8 cellular contexts compared by ENCODE assay signal in the genomic region with DNA sequence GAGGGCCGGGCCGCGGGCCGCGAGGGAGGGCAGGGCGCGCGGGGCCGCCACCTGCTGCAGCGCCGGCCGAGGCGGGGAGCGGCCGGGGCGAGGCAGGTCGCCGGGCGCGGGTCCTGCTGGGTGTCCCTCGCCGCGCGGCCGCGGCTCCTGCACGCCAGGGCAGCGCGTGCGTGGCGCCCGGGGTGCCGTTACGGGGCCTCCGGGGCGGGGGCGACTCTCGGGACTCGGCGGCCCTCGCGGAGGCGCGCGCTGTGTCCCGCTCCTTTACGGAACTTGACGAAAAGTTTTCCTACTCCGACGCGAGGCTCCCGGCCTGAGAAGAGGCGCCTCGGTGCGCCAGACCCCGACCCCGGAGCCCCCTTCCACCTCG. TPM values are rescaled to one million over a fixed set of nuclear protein-coding genes. Genes with fewer than 3 reads are reported as not detected.
DNase-seq lines count a peak whose midpoint lies in the region; ATAC-seq, FAIRE-seq and TF ChIP-seq lines count a peak whose summit lies in the region.

No MANE protein-coding gene starts in this region.

- H3K9me3 ChIP-seq in fibroblast of lung (ENCODE audit: control insufficient read depth, insufficient read depth, low read depth, low read length) (no peaks in the 10 kb centered on the region), pancreas (no peaks in the 10 kb centered on the region)

- H3K27ac Mint-ChIP-seq in WTC11: no peak overlapping the region

- H2AFZ ChIP-seq in ACC112 (ENCODE audit: low read length, unreplicated experiment) (peak overlapping the region; percentile 78), fibroblast of lung (ENCODE audit: low read length) (no peak overlapping the region)

- peaks cover 33% of the 10 kb centered on the region for H3K4me1 Mint-ChIP-seq in WTC11

- H3K4me3 ChIP-seq in ACC112 (ENCODE audit: low read depth, low read length) (peak overlapping the region; percentile 95), fibroblast of lung (replicated peaks in 1 of 4; ENCODE audit: control extremely low read depth in 1 of 4, insufficient read depth in 1 of 4, low read depth in 3 of 4, low read length in 4 of 4) (peak overlapping the region; percentile 50 to 78 (median 56)), pancreas (peak overlapping the region; percentile 69 to 85 (median 75))

- H3K4me1 ChIP-seq in ACC112 (ENCODE audit: control insufficient read depth, insufficient read depth, low read length, unreplicated experiment) (peaks cover 15% of the 10 kb centered on the region), fibroblast of lung (ENCODE audit: control insufficient read depth, extremely low read depth, insufficient read depth, low read length) (peaks cover 8% of the 10 kb centered on the region), pancreas (peaks cover 4 to 16% (median 5%) of the 10 kb centered on the region in 3 donors)

- H3K27ac ChIP-seq in ACC112 (ENCODE audit: low read depth, low read length) (no peak overlapping the region), fibroblast of lung (ENCODE audit: insufficient read depth, low read length) (no peak overlapping the region), pancreas (peak overlapping the region in 2 of 4 donors; percentile 99 to 100)

- TF ChIP-seq CTCF in WTC11 (IDR thresholded peaks at IDR 0.05) (no peak), fibroblast of lung (conservative IDR thresholded peaks at IDR 0.05 in 1 of 2, IDR thresholded peaks at IDR 0.05 in 1 of 2; ENCODE audit: low read depth in 1 of 2, low read length in 2 of 2) (no peak), pancreas (IDR thresholded peaks at IDR 0.05) (no peak), D721Med (IDR thresholded peaks at IDR 0.05; ENCODE audit: insufficient read depth, missing control alignments) (no peak)

- no peaks in the 10 kb centered on the region for H4K20me1 ChIP-seq in fibroblast of lung (ENCODE audit: control insufficient read depth, extremely low read depth, insufficient read depth, low read length)

- no peak for FAIRE-seq in pancreas (lab: Jason Lieb, UNC)
- FAIRE-seq in D721Med (lab: Jason Lieb, UNC): no peak

- intact Hi-C loops in pancreas (cut with DNase I): loop anchor here in 1 of 3 donors (10.0 kb wide), 1 partner anchor 165 kb away; no protein-coding TSS in a partner anchor

- 0 to 1% methylated on average over 38 to 58 of the region's 58 CpGs for WGBS in pancreas, 2 donors

- POLR2A ChIA-PET in WTC11 (lab: Charles Lee): interaction anchor here (0.6 to 1.6 kb wide), 6 partner anchors 9 to 158 kb away, joined by 3 to 6 read pairs (median 4); partner anchors contain the start of gene GRPEL1

- no peaks in the 10 kb centered on the region for H3K9me3 Mint-ChIP-seq in WTC11

- H3K79me2 ChIP-seq in ACC112 (ENCODE audit: control insufficient read depth, insufficient read depth, low read length, unreplicated experiment) (peaks cover 13% of the 10 kb centered on the region), fibroblast of lung (ENCODE audit: control insufficient read depth, insufficient read depth, low read length) (no peaks in the 10 kb centered on the region)

- H3K27me3 ChIP-seq in ACC112 (ENCODE audit: insufficient read depth, low read length) (0 out of 2 replicates have a peak, but pooled peaks cover 6% of the 10 kb centered on the region), fibroblast of lung (ENCODE audit: control insufficient read depth, insufficient read depth, low read length) (peaks cover 2% of the 10 kb centered on the region), pancreas (no peaks in the 10 kb centered on the region)

- peak; percentile 38 for ATAC-seq in GM18907 (IDR thresholded peaks at IDR 0.05; ENCODE audit: unreplicated experiment)
- ATAC-seq in HG03103 (IDR thresholded peaks at IDR 0.05; ENCODE audit: low read depth, unreplicated experiment): peak; percentile 24
- ATAC-seq in WTC11: peak; percentile 2
- peak; percentile 3 to 54 (median 12) for ATAC-seq in pancreas

- CTCF ChIA-PET in WTC11 (lab: Charles Lee): interaction anchor here (0.6 to 7.4 kb wide), 16 partner anchors 16 to 229 kb away, joined by 3 to 83 read pairs (median 4); partner anchors contain the start of genes GRPEL1 and TADA2B

- H3K9ac ChIP-seq in fibroblast of lung (ENCODE audit: insufficient read depth, low read length): peak overlapping the region; percentile 58

- no peaks in the 10 kb centered on the region for H3K36me3 ChIP-seq in ACC112 (ENCODE audit: insufficient read depth, low read length)
- H3K36me3 ChIP-seq in fibroblast of lung (ENCODE audit: control insufficient read depth, insufficient read depth, low read length): no peaks in the 10 kb centered on the region
- no peaks in the 10 kb centered on the region for H3K36me3 ChIP-seq in pancreas

- H3K4me2 ChIP-seq in fibroblast of lung (ENCODE audit: extremely low read depth, insufficient read depth, low read length): peak overlapping the region; percentile 58

- H3K27me3 Mint-ChIP-seq in WTC11 (ENCODE audit: low read depth): peaks cover 12% of the 10 kb centered on the region

- no peak for DNase-seq in WTC11 (ENCODE audit: low spot score)
- no peak for DNase-seq in fibroblast of lung (ENCODE audit: low read depth in 2 of 2)
- DNase-seq in pancreas: peak in 1 of 6 donors; percentile 75
- no peak for DNase-seq in OCI-M2 (lab: John Stamatoyannopoulos, UW; ENCODE audit: unreplicated experiment)
- DNase-seq in D721Med (ENCODE audit: insufficient read length, low spot score): no peak

- no peaks in the 10 kb centered on the region for H3K36me3 Mint-ChIP-seq in WTC11

- H3K4me3 Mint-ChIP-seq in WTC11: peak overlapping the region; percentile 95

TF ChIP-seq in WTC11, 78 proteins besides CTCF, POLR2A, EP300 and RAD21:
- TF ChIP-seq ATF6 (CRISPR knock-in tag; IDR thresholded peaks at IDR 0.05): no peak
- peak; percentile 16; the same call in 1 of the 2 replicates for TF ChIP-seq FOXP4 (CRISPR knock-in tag; IDR thresholded peaks at IDR 0.05)
TF ChIP-seq in WTC11: peak in this region for 1.

RNA-seq across cellular contexts. Expression of gene TBC1D14, which starts 0.3 kb away (rescaled TPM):
- total RNA-seq in WTC11 (2021): 42.4 to 45.1 TPM (median 43.4 TPM) in 3 replicates
- total RNA-seq in fibroblast of lung: 37.7 and 38.5 TPM in 2 replicates
- 26.9 and 27.7 TPM in 2 replicates for polyA plus RNA-seq in fibroblast of lung
- 20.2 and 21.8 TPM in 2 replicates for polyA plus RNA-seq in fibroblast of lung (2012)
- 32.5 and 45.1 TPM in 2 replicates for polyA minus RNA-seq in fibroblast of lung (ENCODE audit: low replicate concordance)
- total RNA-seq in pancreas: 10 to 100 TPM; 11.6 to 23.9 (median 15.2) TPM
- 10 to 100 TPM in 1 of 2 donors, 1 to 10 TPM in 1; 8.9 to 16.2 TPM for polyA plus RNA-seq in pancreas
